In the genomic region with DNA sequence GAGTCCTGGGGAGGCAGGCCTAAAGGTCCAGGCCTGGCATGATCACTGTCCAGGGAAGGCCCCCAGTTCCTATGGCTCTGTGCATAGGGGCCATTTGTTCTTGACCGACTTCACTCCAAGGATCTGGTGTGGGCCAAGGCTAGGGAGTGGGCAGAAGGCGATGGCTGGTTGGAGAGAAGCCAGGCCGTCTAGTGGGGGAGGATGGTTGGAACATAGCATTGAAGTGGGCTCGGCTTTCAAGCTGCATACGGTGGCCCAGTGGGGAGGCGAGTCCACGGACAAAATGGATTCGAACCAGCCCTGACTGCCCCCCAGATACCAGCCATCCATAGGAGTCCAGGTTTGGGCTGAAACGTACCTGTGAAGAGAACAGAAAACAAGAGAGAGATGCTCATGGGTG, we compare ENCODE assay signal across 17 cellular contexts. TPM values are rescaled to one million over a fixed set of nuclear protein-coding genes. Genes with fewer than 3 reads are reported as not detected.
DNase-seq lines count a peak whose midpoint lies in the region; ATAC-seq and TF ChIP-seq lines count a peak whose summit lies in the region.
"Had no signal": no experiment of that assay in that cellular context is flagged by ENCODE, and none has a peak within 500 bp of the region (broad histone marks: within the 10 kb centered on the region; RNA-seq: fewer than 3 reads in every experiment).

No MANE protein-coding gene starts in this region.

- H3K36me3 Mint-ChIP-seq in stimulated activated naive CD8-positive, alpha-beta T cell treated with anti-CD3 and anti-CD28 coated beads, Interleukin-15, Interleukin-2, amounts not matched to agents 100 ng/mL and 50 ng/mL, for 24 hours (ENCODE audit: low read depth): peaks cover 38% of the 10 kb centered on the region
- H3K36me3 Mint-ChIP-seq in chondrocyte (ENCODE audit: low read depth): peaks cover 26% of the 10 kb centered on the region

- H3K4me3 ChIP-seq in lower lobe of right lung (no peak overlapping the region), thyroid gland (replicated peaks in 1 of 3) (no peak overlapping the region), upper lobe of left lung (no peak overlapping the region)
- H3K4me3 ChIP-seq: BLaER1 had no signal

- TF ChIP-seq POLR2A in thyroid gland (IDR thresholded peaks at IDR 0.05) (no peak), upper lobe of left lung (IDR thresholded peaks at IDR 0.05) (no peak)

- H3K36me3 ChIP-seq in lower lobe of right lung: peaks cover 55% of the 10 kb centered on the region
- peaks cover 24 to 31% of the 10 kb centered on the region in 2 donors for H3K36me3 ChIP-seq in thyroid gland
- peaks cover 23 to 57% (median 40%) of the 10 kb centered on the region in 4 donors for H3K36me3 ChIP-seq in upper lobe of left lung

- H3K27ac ChIP-seq in lower lobe of right lung (no peak overlapping the region), thyroid gland (peak overlapping the region in 2 of 3 donors; percentile 27 to 65), upper lobe of left lung (no peak overlapping the region)
- H3K27ac ChIP-seq: BLaER1 had no signal

- no peak for ATAC-seq in stimulated activated naive CD8-positive, alpha-beta T cell treated with anti-CD3 and anti-CD28 coated beads, Interleukin-15, amount 100 ng/mL, for 72 hours
- ATAC-seq in lower lobe of right lung: no peak
- ATAC-seq in left colon: no peak
- ATAC-seq in GM18498 (IDR thresholded peaks at IDR 0.05; ENCODE audit: unreplicated experiment): no peak
- no peak for ATAC-seq in upper lobe of left lung (ENCODE audit: low FRiP score in 2 of 2)

- peaks cover 19% of the 10 kb centered on the region for H3K4me1 Mint-ChIP-seq in stimulated activated naive CD8-positive, alpha-beta T cell treated with anti-CD3 and anti-CD28 coated beads, Interleukin-15, Interleukin-2, amounts not matched to agents 100 ng/mL and 50 ng/mL, for 24 hours (ENCODE audit: low read depth)
- H3K4me1 Mint-ChIP-seq in stimulated activated naive CD8-positive, alpha-beta T cell treated with anti-CD3 and anti-CD28 coated beads, Interleukin-15, amount 100 ng/mL, for 72 hours: peaks cover 13% of the 10 kb centered on the region
- H3K4me1 Mint-ChIP-seq in chondrocyte (ENCODE audit: low read depth): peaks cover 20% of the 10 kb centered on the region

- WGBS in thyroid gland, 2 donors: 85 to 86% methylated on average over 9 of the region's 9 CpGs
- 89 to 94% methylated on average over 9 of the region's 9 CpGs for WGBS in upper lobe of left lung, 2 donors

- no peak for DNase-seq in stimulated activated naive CD8-positive, alpha-beta T cell treated with anti-CD3 and anti-CD28 coated beads, Interleukin-15, amount 100 ng/mL, for 72 hours
- no peak for DNase-seq in chondrocyte (ENCODE audit: low spot score)
- peak; percentile 25 for DNase-seq in lower lobe of right lung
- DNase-seq in thyroid gland: no peak
- no peak for DNase-seq in left colon
- no peak for DNase-seq in upper lobe of left lung
- DNase-seq: 8988T; CD4-positive, alpha-beta memory T cell; DMS153; DMS79; GF-D8; H9 had no signal

- TF ChIP-seq CTCF in chondrocyte (IDR thresholded peaks at IDR 0.05): no peak
- no peak for TF ChIP-seq CTCF in lower lobe of right lung (IDR thresholded peaks at IDR 0.05)
- TF ChIP-seq CTCF in thyroid gland (IDR thresholded peaks at IDR 0.05): no peak
- TF ChIP-seq CTCF in upper lobe of left lung (IDR thresholded peaks at IDR 0.05): no peak

- no peaks in the 10 kb centered on the region for H3K27me3 ChIP-seq in lower lobe of right lung (ENCODE audit: low read depth)
- no peaks in the 10 kb centered on the region for H3K27me3 ChIP-seq in thyroid gland
- no peaks in the 10 kb centered on the region for H3K27me3 ChIP-seq in upper lobe of left lung
- H3K27me3 ChIP-seq: BLaER1 had no signal

- peak overlapping the region; percentile 12 for H3K27ac Mint-ChIP-seq in stimulated activated naive CD8-positive, alpha-beta T cell treated with anti-CD3 and anti-CD28 coated beads, Interleukin-15, Interleukin-2, amounts not matched to agents 100 ng/mL and 50 ng/mL, for 24 hours
- no peak overlapping the region for H3K27ac Mint-ChIP-seq in stimulated activated naive CD8-positive, alpha-beta T cell treated with anti-CD3 and anti-CD28 coated beads, Interleukin-15, amount 100 ng/mL, for 72 hours
- H3K27ac Mint-ChIP-seq in chondrocyte (ENCODE audit: unreplicated experiment): peak overlapping the region; percentile 12
- H3K27ac Mint-ChIP-seq: CD14-positive monocyte, H9 had no signal

- H3K9me3 ChIP-seq in lower lobe of right lung: no peaks in the 10 kb centered on the region
- no peaks in the 10 kb centered on the region for H3K9me3 ChIP-seq in thyroid gland
- H3K9me3 ChIP-seq in upper lobe of left lung: no peaks in the 10 kb centered on the region
- H3K9me3 ChIP-seq: BLaER1 had no signal

- H3K9me3 Mint-ChIP-seq in stimulated activated naive CD8-positive, alpha-beta T cell treated with anti-CD3 and anti-CD28 coated beads, Interleukin-15, Interleukin-2, amounts not matched to agents 100 ng/mL and 50 ng/mL, for 24 hours: no peaks in the 10 kb centered on the region
- H3K9me3 Mint-ChIP-seq in stimulated activated naive CD8-positive, alpha-beta T cell treated with anti-CD3 and anti-CD28 coated beads, Interleukin-15, amount 100 ng/mL, for 72 hours: no peaks in the 10 kb centered on the region
- no peaks in the 10 kb centered on the region for H3K9me3 Mint-ChIP-seq in chondrocyte (ENCODE audit: low read depth)
- H3K9me3 Mint-ChIP-seq: CD14-positive monocyte; CD4-positive, alpha-beta memory T cell had no signal

- H3K4me1 ChIP-seq in lower lobe of right lung (peaks cover 19% of the 10 kb centered on the region), thyroid gland (peaks cover 11 to 14% of the 10 kb centered on the region in 2 donors), upper lobe of left lung (peaks cover 12 to 19% (median 16%) of the 10 kb centered on the region in 4 donors)

- intact Hi-C loops in lower lobe of right lung (cut with DNase I) (no loop called here), thyroid gland (cut with DNase I) (no loop called here), left colon (cut with DNase I, micrococcal nuclease) (no loop called here)

- H3K4me3 Mint-ChIP-seq in stimulated activated naive CD8-positive, alpha-beta T cell treated with anti-CD3 and anti-CD28 coated beads, Interleukin-15, Interleukin-2, amounts not matched to agents 100 ng/mL and 50 ng/mL, for 24 hours: no peak overlapping the region
- no peak overlapping the region for H3K4me3 Mint-ChIP-seq in stimulated activated naive CD8-positive, alpha-beta T cell treated with anti-CD3 and anti-CD28 coated beads, Interleukin-15, amount 100 ng/mL, for 72 hours
- H3K4me3 Mint-ChIP-seq in chondrocyte (ENCODE audit: unreplicated experiment): no peak overlapping the region
- H3K4me3 Mint-ChIP-seq: CD14-positive monocyte; CD4-positive, alpha-beta memory T cell; H9 had no signal

- no peaks in the 10 kb centered on the region for H3K27me3 Mint-ChIP-seq in stimulated activated naive CD8-positive, alpha-beta T cell treated with anti-CD3 and anti-CD28 coated beads, Interleukin-15, Interleukin-2, amounts not matched to agents 100 ng/mL and 50 ng/mL, for 24 hours
- no peaks in the 10 kb centered on the region for H3K27me3 Mint-ChIP-seq in stimulated activated naive CD8-positive, alpha-beta T cell treated with anti-CD3 and anti-CD28 coated beads, Interleukin-15, amount 100 ng/mL, for 72 hours
- H3K27me3 Mint-ChIP-seq in chondrocyte (ENCODE audit: low read depth): no peaks in the 10 kb centered on the region
- H3K27me3 Mint-ChIP-seq: CD4-positive, alpha-beta memory T cell had no signal

- TF ChIP-seq EP300 in upper lobe of left lung (IDR thresholded peaks at IDR 0.05): no peak

RNA-seq across cellular contexts. Expression of a gene that starts 3.6 kb away (rescaled TPM):
- 57.6 to 68.7 TPM (median 57.7 TPM) in 3 replicates for total RNA-seq in chondrocyte
- 79.2 TPM for total RNA-seq in lower lobe of right lung
- 100 to 1,000 TPM in 3 of 4 donors, 10 to 100 TPM in 1; 92.9 to 151 (median 116) TPM for total RNA-seq in thyroid gland
- total RNA-seq in left colon: 10 to 100 TPM; 26.6 to 32.4 TPM
- total RNA-seq in upper lobe of left lung: 10 to 100 TPM; 51.2 to 99.3 (median 75.9) TPM

RNA-seq across cellular contexts. Expression of a gene that starts 18.3 kb away (rescaled TPM):
- total RNA-seq in chondrocyte (1.2 to 2.7 TPM (median 1.5 TPM) in 3 replicates), lower lobe of right lung (4.0 TPM), thyroid gland (1 to 10 TPM; 1.1 to 2.5 (median 2.0) TPM), left colon (under 1 TPM; 0.52 to 0.56 TPM), upper lobe of left lung (10 to 100 TPM in 2 of 6 donors, 1 to 10 TPM in 4; 2.6 to 81.7 (median 4.6) TPM)
- total RNA-seq: H1 had no signal

RNA-seq across cellular contexts. Expression of a gene that starts 30.0 kb away (rescaled TPM):
- total RNA-seq in chondrocyte: 42.0 to 55.3 TPM (median 43.2 TPM) in 3 replicates
- total RNA-seq in lower lobe of right lung: 56.4 TPM
- total RNA-seq in thyroid gland: 10 to 100 TPM; 44.7 to 86.6 (median 51.8) TPM
- 10 to 100 TPM; 50.6 to 62.5 TPM for total RNA-seq in left colon
- total RNA-seq in upper lobe of left lung: 100 to 1,000 TPM in 1 of 6 donors, 10 to 100 TPM in 5; 43.9 to 104 (median 48.9) TPM

RNA-seq across cellular contexts. Expression of a gene that starts 43.6 kb away (rescaled TPM):
- total RNA-seq in chondrocyte (43.1 to 46.2 TPM (median 44.0 TPM) in 3 replicates), lower lobe of right lung (32.9 TPM), thyroid gland (10 to 100 TPM; 34.7 to 44.0 (median 38.6) TPM), left colon (10 to 100 TPM; 33.2 to 36.6 TPM), upper lobe of left lung (10 to 100 TPM; 24.8 to 48.2 (median 29.8) TPM)

RNA-seq across cellular contexts. Expression of a gene that starts 43.9 kb away (rescaled TPM):
- 108 to 130 TPM (median 111 TPM) in 3 replicates for total RNA-seq in chondrocyte
- total RNA-seq in lower lobe of right lung: 107 TPM
- total RNA-seq in thyroid gland: 100 to 1,000 TPM; 109 to 148 (median 130) TPM
- 10 to 100 TPM; 85.2 to 85.5 TPM for total RNA-seq in left colon
- 100 to 1,000 TPM in 3 of 6 donors, 10 to 100 TPM in 3; 69.1 to 142 (median 113) TPM for total RNA-seq in upper lobe of left lung

Comparison
In these comparisons a context has a peak if more than half of its experiments do, and no peak if none do; other contexts are left out.
1. H3K27ac Mint-ChIP-seq: peak in stimulated activated naive CD8-positive, alpha-beta T cell treated with anti-CD3 and anti-CD28 coated beads, Interleukin-15, Interleukin-2, amounts not matched to agents 100 ng/mL and 50 ng/mL, for 24 hours (single experiment) and chondrocyte (single experiment); none in stimulated activated naive CD8-positive, alpha-beta T cell treated with anti-CD3 and anti-CD28 coated beads, Interleukin-15, amount 100 ng/mL, for 72 hours (0 of 2).
2. H3K27ac ChIP-seq: peak in thyroid gland (2 of 3); none in lower lobe of right lung (single experiment) and upper lobe of left lung (0 of 4).